In the genomic region with DNA sequence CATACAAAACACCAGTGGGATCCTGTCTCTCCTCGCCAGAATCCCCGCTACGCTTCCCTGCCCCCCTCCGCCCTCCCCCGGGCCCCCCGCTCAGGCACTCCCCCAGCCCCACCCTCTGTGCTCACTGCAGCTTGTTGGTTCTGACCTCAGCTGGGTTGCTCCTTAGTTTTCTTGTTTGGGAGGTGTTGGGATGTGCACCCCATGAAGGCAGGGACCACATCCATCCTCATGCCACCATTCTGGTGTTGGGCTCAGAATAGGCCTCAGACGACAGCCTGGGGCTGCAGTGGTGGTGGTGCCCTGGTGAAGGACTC, we compare ENCODE assay signal across 17 cellular contexts.
"Had no signal": no experiment of that assay in that cellular context is flagged by ENCODE, and none has a peak within 500 bp of the region (broad histone marks: within the 10 kb centered on the region; RNA-seq: fewer than 3 reads in every experiment).

No MANE protein-coding gene starts in this region.

- H3K27me3 ChIP-seq: gastroesophageal sphincter had no signal

- H3K27ac Mint-ChIP-seq: naive B cell, nephron had no signal

- ATAC-seq: gastroesophageal sphincter, left colon, right cardiac atrium had no signal

- DNase-seq: effector memory CD4-positive, alpha-beta T cell; esophagus squamous epithelium; foreskin fibroblast; glutamatergic neuron; left colon; mesendoderm; naive B cell; posterior cingulate gyrus; small intestine; stimulated activated CD4-positive, alpha-beta T cell treated with anti-CD3 and anti-CD28 coated beads, Interleukin-12 subunit alpha, Interleukin-12 subunit beta, amount 100 ng/mL, for 4 hours; stimulated activated naive CD4-positive, alpha-beta T cell treated with Interleukin-2 at 50 U/mL for 16 hours; trophoblast cell had no signal

- H3K27ac ChIP-seq: epithelial cell of prostate, esophagus squamous epithelium, gastroesophageal sphincter, hepatocyte had no signal

- H3K4me3 Mint-ChIP-seq: nephron had no signal

- H3K4me3 ChIP-seq: esophagus squamous epithelium, gastroesophageal sphincter, hepatocyte had no signal
